8 cellular contexts compared by ENCODE assay signal in the genomic region with DNA sequence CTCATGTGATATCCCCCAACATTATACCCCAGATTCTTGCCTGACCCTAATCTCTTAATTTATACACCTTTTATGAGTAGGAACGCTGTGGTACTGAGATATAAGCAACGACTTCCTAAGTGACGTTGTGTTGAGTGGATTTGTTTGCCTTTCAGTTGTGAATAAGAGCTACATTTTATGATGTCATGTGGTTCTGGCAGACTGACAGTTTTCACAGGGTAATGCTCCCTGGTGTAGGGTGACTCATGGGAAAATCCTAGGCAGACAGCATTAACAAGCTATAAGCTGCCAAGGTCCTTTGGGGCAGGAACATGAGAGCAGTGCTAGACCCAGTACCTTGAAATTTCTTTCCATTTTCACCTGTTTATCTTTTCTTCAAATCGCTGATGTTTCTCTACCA. TPM values are rescaled to one million over a fixed set of nuclear protein-coding genes. Genes with fewer than 3 reads are reported as not detected.
DNase-seq lines count a peak whose midpoint lies in the region; ATAC-seq and TF ChIP-seq lines count a peak whose summit lies in the region.

No MANE protein-coding gene starts in this region.

- H3K9me3 Mint-ChIP-seq in activated naive CD4-positive, alpha-beta T cell treated with anti-CD3 and anti-CD28 coated beads, Interleukin-2, amount 50 U/mL, for 72 hours: peaks cover 0 to 3% of the 10 kb centered on the region in 2 donors

- no peaks in the 10 kb centered on the region for H3K9me3 ChIP-seq in neural cell (ENCODE audit: low read length)

- H3K36me3 ChIP-seq in brain microvascular endothelial cell (replicated peaks) (peaks cover 2% of the 10 kb centered on the region), neural cell (ENCODE audit: insufficient read depth, low read length) (no peaks in the 10 kb centered on the region)

- no peak overlapping the region for H3K9ac ChIP-seq in neural cell (ENCODE audit: low read length)

- H3K27ac ChIP-seq in brain microvascular endothelial cell: peak overlapping the region; percentile 74
- H3K27ac ChIP-seq in neural cell (ENCODE audit: low read length): no peak overlapping the region

- no peaks in the 10 kb centered on the region for H3K79me2 ChIP-seq in neural cell (replicated peaks; ENCODE audit: insufficient read depth, low read length)

- H3K9me2 ChIP-seq in neural cell (ENCODE audit: insufficient read depth, low read length): no peaks in the 10 kb centered on the region

- H3K4me3 ChIP-seq in brain microvascular endothelial cell (ENCODE audit: low read depth, low read length) (no peak overlapping the region), neural cell (ENCODE audit: low read length) (no peak overlapping the region)

- TF ChIP-seq EP300 in neural cell (conservative IDR thresholded peaks at IDR 0.05; ENCODE audit: poor library complexity, severe bottlenecking): no peak

- no peaks in the 10 kb centered on the region for H3F3A ChIP-seq in neural cell (ENCODE audit: insufficient read depth, low read length, poor library complexity, severe bottlenecking)

- peak; percentile 99 for ATAC-seq in activated naive CD4-positive, alpha-beta T cell treated with anti-CD3 and anti-CD28 coated beads, Interleukin-2, amount 50 U/mL, for 72 hours
- ATAC-seq in GM18870 (IDR thresholded peaks at IDR 0.05; ENCODE audit: unreplicated experiment): no peak

- no peak overlapping the region for H3K4me2 ChIP-seq in neural cell (ENCODE audit: low read length)

- H2AFZ ChIP-seq in neural cell (ENCODE audit: low read depth, low read length): no peak overlapping the region

- peaks cover 6 to 16% of the 10 kb centered on the region in 2 donors for H3K36me3 Mint-ChIP-seq in activated naive CD4-positive, alpha-beta T cell treated with anti-CD3 and anti-CD28 coated beads, Interleukin-2, amount 50 U/mL, for 72 hours

- DNase-seq in activated naive CD4-positive, alpha-beta T cell treated with anti-CD3 and anti-CD28 coated beads, Interleukin-2, amount 50 U/mL, for 72 hours (ENCODE audit: low spot score in 2 of 2): peak in 1 of 2 donors; percentile 17
- no peak for DNase-seq in activated naive CD4-positive, alpha-beta T cell (lab: John Stamatoyannopoulos, UW)
- peak; percentile 96 for DNase-seq in NCI-H2029 (lab: John Stamatoyannopoulos, UW)
- DNase-seq in brain microvascular endothelial cell: peak; percentile 100
- DNase-seq in NCI-H1048 (lab: John Stamatoyannopoulos, UW): no peak
- DNase-seq in GDM1 (lab: John Stamatoyannopoulos, UW): no peak

- TF ChIP-seq RAD21 in neural cell (conservative IDR thresholded peaks at IDR 0.05): no peak

- H3K27ac Mint-ChIP-seq in activated naive CD4-positive, alpha-beta T cell treated with anti-CD3 and anti-CD28 coated beads, Interleukin-2, amount 50 U/mL, for 72 hours: no peak overlapping the region

- TF ChIP-seq CTCF in brain microvascular endothelial cell (IDR thresholded peaks at IDR 0.05; ENCODE audit: low read depth, low read length, missing control alignments): no peak
- no peak for TF ChIP-seq CTCF in neural cell (IDR thresholded peaks at IDR 0.05; ENCODE audit: poor library complexity, severe bottlenecking)

- H3K27me3 ChIP-seq in brain microvascular endothelial cell (replicated peaks) (no peaks in the 10 kb centered on the region), neural cell (ENCODE audit: insufficient read depth, low read depth, low read length) (no peaks in the 10 kb centered on the region)

- in situ Hi-C loops in brain microvascular endothelial cell (cut with HindIII; ENCODE audit: low pct_ligation_motif_present, low sequenced_read_pairs): no loop called here

- no peaks in the 10 kb centered on the region for H4K20me1 ChIP-seq in neural cell (ENCODE audit: insufficient read depth)

TF ChIP-seq in neural cell, 6 proteins besides CTCF, POLR2A, EP300 and RAD21:
- TF ChIP-seq REST (IDR thresholded peaks at IDR 0.05; ENCODE audit: borderline replicate concordance): no peak
- peak; percentile 28 for TF ChIP-seq POLR2AphosphoS5 (IDR thresholded peaks at IDR 0.05)

RNA-seq across cellular contexts. Expression of gene C3orf52, which starts 11.2 kb away (rescaled TPM):
- total RNA-seq in activated naive CD4-positive, alpha-beta T cell treated with anti-CD3 and anti-CD28 coated beads, Interleukin-2, amount 50 U/mL, for 72 hours: 10 to 100 TPM in 1 of 2 donors, 1 to 10 TPM in 1; 6.5 to 11.2 TPM
- polyA plus RNA-seq in neural cell: 0.21 TPM in 1 of 2 replicates, not detected in the other
- 0.24 TPM in 1 of 2 replicates, not detected in the other for polyA minus RNA-seq in neural cell

RNA-seq across cellular contexts. Expression of gene GCSAM, which starts 35.7 kb away (rescaled TPM):
- total RNA-seq in activated naive CD4-positive, alpha-beta T cell treated with anti-CD3 and anti-CD28 coated beads, Interleukin-2, amount 50 U/mL, for 72 hours: 10 to 100 TPM in 1 of 2 donors, 1 to 10 TPM in 1; 5.2 to 23.7 TPM
- polyA plus RNA-seq in neural cell: not detected in 2 replicates
- not detected in 2 replicates for polyA minus RNA-seq in neural cell

Comparison
In these comparisons a context has a peak if more than half of its experiments do, and no peak if none do; other contexts are left out.
1. DNase-seq: peak in NCI-H2029 (single experiment) and brain microvascular endothelial cell (single experiment); none in activated naive CD4-positive, alpha-beta T cell (0 of 4), NCI-H1048 (single experiment) and GDM1 (single experiment).